Comparison of ENCODE assay signal across 1 cellular context in the genomic region with DNA sequence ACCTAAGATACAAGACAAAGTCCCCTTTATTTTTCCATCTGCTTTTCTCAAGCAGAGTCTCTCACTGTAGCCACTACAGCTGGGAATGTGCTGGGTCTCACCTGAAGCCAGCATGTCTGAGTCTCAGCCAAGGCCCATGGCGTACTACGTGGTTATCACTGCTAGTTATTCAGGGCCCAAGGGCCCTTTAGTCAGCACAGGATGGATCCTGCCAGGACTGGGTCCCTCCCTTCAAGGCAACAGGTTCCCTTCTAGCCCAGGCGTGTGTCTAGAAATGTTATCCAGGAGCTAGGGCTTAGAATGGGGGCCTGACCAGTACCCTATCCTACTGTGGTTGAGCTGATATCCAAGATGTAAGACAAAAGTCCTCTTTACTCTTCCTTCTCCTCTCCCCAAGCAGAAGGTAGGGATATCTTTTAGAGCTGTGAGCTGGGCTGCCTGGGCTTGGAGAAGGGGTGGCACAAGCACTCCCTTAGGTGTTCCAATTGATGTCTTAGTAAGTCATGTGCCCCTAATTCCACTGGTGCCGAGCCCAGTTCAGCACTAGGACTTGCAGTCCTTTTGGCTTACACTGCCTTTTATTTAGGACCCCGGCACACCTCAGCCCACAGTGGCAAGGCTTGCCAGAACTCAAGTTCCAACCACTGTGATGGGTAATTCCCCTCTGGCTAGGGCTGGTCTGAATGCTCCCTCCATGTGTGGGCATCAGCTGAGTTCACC.
A peak's percentile ranks its signal among the peaks of the same experiment; 100 is the strongest.
TF ChIP-seq lines count a peak whose summit lies in the region.

No MANE protein-coding gene starts in this region.

TF ChIP-seq in HepG2, 621 proteins besides CTCF, POLR2A, EP300 and RAD21 (continued from another document):
- TF ChIP-seq HNF1B (CRISPR knock-in tag; IDR thresholded peaks at IDR 0.05): peak; percentile 31; the same call in 1 of the 2 replicates
- no peak for TF ChIP-seq ZBTB14 (CRISPR knock-in tag; IDR thresholded peaks at IDR 0.05)
- TF ChIP-seq NFE2 (CRISPR knock-in tag; IDR thresholded peaks at IDR 0.05): no peak
- TF ChIP-seq DMTF1 (CRISPR knock-in tag; IDR thresholded peaks at IDR 0.05): no peak
- TF ChIP-seq ZNF816 (CRISPR knock-in tag; IDR thresholded peaks at IDR 0.05; ENCODE audit: borderline replicate concordance): no peak
- TF ChIP-seq ZNF619 (CRISPR knock-in tag; IDR thresholded peaks at IDR 0.05): 0 out of 2 replicates have a peak, but pooled peaks have one; percentile 55
- 0 out of 2 replicates have a peak, but pooled peaks have one; percentile 32 for TF ChIP-seq ATF7-NPFF (CRISPR knock-in tag; IDR thresholded peaks at IDR 0.05; ENCODE audit: low read depth)
- TF ChIP-seq AKAP8 (CRISPR knock-in tag; IDR thresholded peaks at IDR 0.05): 0 out of 2 replicates have a peak, but pooled peaks have one; percentile 39
- no peak for TF ChIP-seq ZNF124 (CRISPR knock-in tag; IDR thresholded peaks at IDR 0.05)
- no peak for TF ChIP-seq BORCS8-MEF2B (CRISPR knock-in tag; IDR thresholded peaks at IDR 0.05)
- TF ChIP-seq ZFYVE20 (CRISPR knock-in tag; IDR thresholded peaks at IDR 0.05; ENCODE audit: borderline replicate concordance, low read depth): 0 out of 2 replicates have a peak, but pooled peaks have one; percentile 37
- TF ChIP-seq, protein P1, sequence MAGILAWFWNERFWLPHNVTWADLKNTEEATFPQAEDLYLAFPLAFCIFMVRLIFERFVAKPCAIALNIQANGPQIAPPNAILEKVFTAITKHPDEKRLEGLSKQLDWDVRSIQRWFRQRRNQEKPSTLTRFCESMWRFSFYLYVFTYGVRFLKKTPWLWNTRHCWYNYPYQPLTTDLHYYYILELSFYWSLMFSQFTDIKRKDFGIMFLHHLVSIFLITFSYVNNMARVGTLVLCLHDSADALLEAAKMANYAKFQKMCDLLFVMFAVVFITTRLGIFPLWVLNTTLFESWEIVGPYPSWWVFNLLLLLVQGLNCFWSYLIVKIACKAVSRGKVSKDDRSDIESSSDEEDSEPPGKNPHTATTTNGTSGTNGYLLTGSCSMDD (CRISPR knock-in tag; IDR thresholded peaks at IDR 0.05): no peak
- TF ChIP-seq, protein P2, sequence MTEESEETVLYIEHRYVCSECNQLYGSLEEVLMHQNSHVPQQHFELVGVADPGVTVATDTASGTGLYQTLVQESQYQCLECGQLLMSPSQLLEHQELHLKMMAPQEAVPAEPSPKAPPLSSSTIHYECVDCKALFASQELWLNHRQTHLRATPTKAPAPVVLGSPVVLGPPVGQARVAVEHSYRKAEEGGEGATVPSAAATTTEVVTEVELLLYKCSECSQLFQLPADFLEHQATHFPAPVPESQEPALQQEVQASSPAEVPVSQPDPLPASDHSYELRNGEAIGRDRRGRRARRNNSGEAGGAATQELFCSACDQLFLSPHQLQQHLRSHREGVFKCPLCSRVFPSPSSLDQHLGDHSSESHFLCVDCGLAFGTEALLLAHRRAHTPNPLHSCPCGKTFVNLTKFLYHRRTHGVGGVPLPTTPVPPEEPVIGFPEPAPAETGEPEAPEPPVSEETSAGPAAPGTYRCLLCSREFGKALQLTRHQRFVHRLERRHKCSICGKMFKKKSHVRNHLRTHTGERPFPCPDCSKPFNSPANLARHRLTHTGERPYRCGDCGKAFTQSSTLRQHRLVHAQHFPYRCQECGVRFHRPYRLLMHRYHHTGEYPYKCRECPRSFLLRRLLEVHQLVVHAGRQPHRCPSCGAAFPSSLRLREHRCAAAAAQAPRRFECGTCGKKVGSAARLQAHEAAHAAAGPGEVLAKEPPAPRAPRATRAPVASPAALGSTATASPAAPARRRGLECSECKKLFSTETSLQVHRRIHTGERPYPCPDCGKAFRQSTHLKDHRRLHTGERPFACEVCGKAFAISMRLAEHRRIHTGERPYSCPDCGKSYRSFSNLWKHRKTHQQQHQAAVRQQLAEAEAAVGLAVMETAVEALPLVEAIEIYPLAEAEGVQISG (CRISPR knock-in tag; IDR thresholded peaks at IDR 0.05): no peak
- TF ChIP-seq SAFB2 (CRISPR knock-in tag; IDR thresholded peaks at IDR 0.05; ENCODE audit: borderline replicate concordance, low read depth): no peak
- TF ChIP-seq THAP9 (CRISPR knock-in tag; IDR thresholded peaks at IDR 0.05; ENCODE audit: borderline replicate concordance): no peak
- no peak for TF ChIP-seq ZFP36L1 (CRISPR knock-in tag; IDR thresholded peaks at IDR 0.05)
- TF ChIP-seq GABPB1 (CRISPR knock-in tag; IDR thresholded peaks at IDR 0.05): no peak
- no peak for TF ChIP-seq KDM2A (CRISPR knock-in tag; IDR thresholded peaks at IDR 0.05; ENCODE audit: borderline replicate concordance, low read depth)
- TF ChIP-seq TFDP1 (CRISPR knock-in tag; IDR thresholded peaks at IDR 0.05; ENCODE audit: borderline replicate concordance): no peak
- no peak for TF ChIP-seq KAT7 (CRISPR knock-in tag; IDR thresholded peaks at IDR 0.05; ENCODE audit: borderline replicate concordance)
- 0 out of 2 replicates have a peak, but pooled peaks have one; percentile 50 for TF ChIP-seq FOXO4 (CRISPR knock-in tag; conservative IDR thresholded peaks at IDR 0.05)
- no peak for TF ChIP-seq NFE2L2 (IDR thresholded peaks at IDR 0.05; ENCODE audit: low read length)
- TF ChIP-seq TBP (CRISPR knock-in tag; IDR thresholded peaks at IDR 0.05): no peak
- TF ChIP-seq SIN3B (IDR thresholded peaks at IDR 0.05; ENCODE audit: low read length): no peak
- no peak for TF ChIP-seq ZNF343 (CRISPR knock-in tag; IDR thresholded peaks at IDR 0.05)
- TF ChIP-seq ZBTB1 (CRISPR knock-in tag; IDR thresholded peaks at IDR 0.05; ENCODE audit: borderline replicate concordance): no peak
